In genomic region chr20:53752583-53752970, GRCh38 we compare ENCODE assay signal across 10 cellular contexts.
DNase-seq lines count a peak whose midpoint lies in the region; ATAC-seq, FAIRE-seq and TF ChIP-seq lines count a peak whose summit lies in the region.
"Had no signal": no experiment of that assay in that cellular context is flagged by ENCODE, and none has a peak within 500 bp of the region (broad histone marks: within the 10 kb centered on the region; RNA-seq: fewer than 3 reads in every experiment).

No MANE protein-coding gene starts in this region.

- H3F3A ChIP-seq in GM23248 (ENCODE audit: insufficient read depth) (peaks cover 12% of the 10 kb centered on the region), PC-3 (ENCODE audit: low read length, unreplicated experiment) (peaks cover 22% of the 10 kb centered on the region)

- H3K4me1 ChIP-seq in GM23248 (ENCODE audit: insufficient read depth) (peaks cover 32% of the 10 kb centered on the region), PC-3 (ENCODE audit: insufficient read depth, low read length) (peaks cover 64% of the 10 kb centered on the region), osteoblast (ENCODE audit: insufficient read depth, low read length) (peaks cover 18% of the 10 kb centered on the region), kidney (ENCODE audit: control insufficient read depth in 1 of 2, insufficient read depth in 1 of 2, low read depth in 1 of 2, low read length in 2 of 2) (peaks cover 11 to 19% of the 10 kb centered on the region in 2 donors)

- no peak for DNase-seq in GM23248
- no peak for DNase-seq in PC-3
- no peak for DNase-seq in central memory CD8-positive, alpha-beta T cell (ENCODE audit: low spot score in 2 of 2)
- DNase-seq in osteoblast (ENCODE audit: insufficient read length, low spot score, missing footprints) = no peak
- DNase-seq in NCI-H510A (lab: John Stamatoyannopoulos, UW) = no peak
- DNase-seq in kidney = no peak
- no peak for DNase-seq in GDM1 (lab: John Stamatoyannopoulos, UW)
- DNase-seq: foreskin melanocyte; stimulated activated CD4-positive, alpha-beta T cell treated with anti-CD3 and anti-CD28 coated beads, Interleukin-12 subunit alpha, Interleukin-12 subunit beta, amount 100 ng/mL, for 4 hours; stimulated activated naive CD4-positive, alpha-beta T cell had no signal

- no peak for ATAC-seq in PC-3
- no peak for ATAC-seq in central memory CD8-positive, alpha-beta T cell (replicated peaks; ENCODE audit: extremely low read depth, poor library complexity, severe bottlenecking)

- H3K36me3 ChIP-seq in GM23248 (ENCODE audit: low read depth) (no peaks in the 10 kb centered on the region), PC-3 (ENCODE audit: low read depth, low read length) (no peaks in the 10 kb centered on the region), osteoblast (ENCODE audit: insufficient read depth, low read length) (no peaks in the 10 kb centered on the region), kidney (ENCODE audit: control insufficient read depth in 1 of 2, insufficient read depth in 2 of 2, low read length in 2 of 2) (no peaks in the 10 kb centered on the region)

- BruUV-seq in PC-3 (replicated peaks; lab: Mats Ljungman, UMichigan) = no TSS peak

- no peak overlapping the region for H3K4me3 ChIP-seq in GM23248
- peak overlapping the region; percentile 62 for H3K4me3 ChIP-seq in PC-3 (ENCODE audit: low read length)
- H3K4me3 ChIP-seq in osteoblast (ENCODE audit: insufficient read depth, low read length) = no peak overlapping the region
- no peak overlapping the region for H3K4me3 ChIP-seq in kidney (ENCODE audit: low read length in 2 of 2)

- H3K27me3 ChIP-seq in GM23248 (replicated peaks; ENCODE audit: insufficient read depth) (no peaks in the 10 kb centered on the region), PC-3 (ENCODE audit: low read length) (no peaks in the 10 kb centered on the region), osteoblast (ENCODE audit: insufficient read depth, low read length) (no peaks in the 10 kb centered on the region)

- H3K36me3 Mint-ChIP-seq in central memory CD8-positive, alpha-beta T cell (ENCODE audit: insufficient read depth) = peaks cover 8% of the 10 kb centered on the region

- H3K27ac ChIP-seq in GM23248 (no peak overlapping the region), PC-3 (ENCODE audit: low read length) (peak overlapping the region; percentile 88), osteoblast (ENCODE audit: low read depth, low read length) (no peak overlapping the region), kidney (ENCODE audit: low read depth in 2 of 2, low read length in 2 of 2) (no peak overlapping the region)

- CTCF ChIA-PET in PC-3 (lab: Charles Lee) = no interaction called here

- H3K9me3 ChIP-seq in GM23248 (ENCODE audit: low read depth) (no peaks in the 10 kb centered on the region), PC-3 (ENCODE audit: low read length) (no peaks in the 10 kb centered on the region), osteoblast (ENCODE audit: low read depth, low read length) (no peaks in the 10 kb centered on the region), kidney (ENCODE audit: control insufficient read depth in 1 of 2, low read length in 2 of 2) (no peaks in the 10 kb centered on the region)

- no peaks in the 10 kb centered on the region for H3K9me3 Mint-ChIP-seq in central memory CD8-positive, alpha-beta T cell

- peaks cover 43% of the 10 kb centered on the region for H3K4me1 Mint-ChIP-seq in central memory CD8-positive, alpha-beta T cell

- H4K20me1 ChIP-seq in GM23248 (ENCODE audit: insufficient read depth) = no peaks in the 10 kb centered on the region
- no peaks in the 10 kb centered on the region for H4K20me1 ChIP-seq in PC-3 (ENCODE audit: low read length)
- no peaks in the 10 kb centered on the region for H4K20me1 ChIP-seq in osteoblast (ENCODE audit: insufficient read depth, low read length)

- TF ChIP-seq CTCF in PC-3 (conservative IDR thresholded peaks at IDR 0.05; ENCODE audit: low read depth, low read length) = no peak
- no peak for TF ChIP-seq CTCF in osteoblast (IDR thresholded peaks at IDR 0.05; ENCODE audit: extremely low read depth, low read depth, low read length)
- no peak for TF ChIP-seq CTCF in kidney (IDR thresholded peaks at IDR 0.05; ENCODE audit: borderline replicate concordance, extremely low read depth, insufficient read depth)

- H3K4me2 ChIP-seq in GM23248 (ENCODE audit: unreplicated experiment) = no peak overlapping the region
- H3K4me2 ChIP-seq in PC-3 (ENCODE audit: low read length) = peak overlapping the region; percentile 84
- no peak overlapping the region for H3K4me2 ChIP-seq in osteoblast (ENCODE audit: insufficient read depth, low read length)

- H3K9ac ChIP-seq in GM23248 = no peak overlapping the region
- H3K9ac ChIP-seq in PC-3 (ENCODE audit: low read length) = peak overlapping the region; percentile 72
- H3K9ac ChIP-seq in kidney (ENCODE audit: low read length in 2 of 2) = no peak overlapping the region

- H2AFZ ChIP-seq in GM23248 (peak overlapping the region; percentile 88), PC-3 (ENCODE audit: low read length) (peak overlapping the region; percentile 71; the same call in 1 of the 2 replicates), osteoblast (ENCODE audit: low read length) (peak overlapping the region; percentile 61)

- POLR2A ChIA-PET in PC-3 (lab: Charles Lee; ENCODE audit: unreplicated experiment) = interaction anchor here (0.6 to 1.5 kb wide), 6 partner anchors 14 to 173 kb away, joined by 3 to 8 read pairs (median 5); no protein-coding TSS in a partner anchor

- intact Hi-C loops in PC-3 (cut with micrococcal nuclease) (loop anchor here (2.0 kb wide), 2 partner anchors 110 to 174 kb away; no protein-coding TSS in a partner anchor), kidney (cut with DNase I) (no loop called here)

- WGBS in GM23248 (ENCODE audit: low coverage in 1 of 2, low lambda C conversion rate in 2 of 2, missing lambda C conversion rate in 2 of 2), 2 experiments = 88 to 95% methylated on average over 3 of the region's 3 CpGs

- H3K9me2 ChIP-seq in GM23248 (ENCODE audit: insufficient read depth) (no peaks in the 10 kb centered on the region), PC-3 (replicated peaks; ENCODE audit: low read length) (no peaks in the 10 kb centered on the region)

- H3K79me2 ChIP-seq in GM23248 (ENCODE audit: insufficient read depth) (no peaks in the 10 kb centered on the region), PC-3 (ENCODE audit: low read length) (no peaks in the 10 kb centered on the region), osteoblast (ENCODE audit: insufficient read depth, low read length) (no peaks in the 10 kb centered on the region)

- no peak for FAIRE-seq in kidney (lab: Jason Lieb, UNC)

- H3K27me3 Mint-ChIP-seq in central memory CD8-positive, alpha-beta T cell = no peaks in the 10 kb centered on the region

- peak overlapping the region; percentile 92 for H3K27ac Mint-ChIP-seq in central memory CD8-positive, alpha-beta T cell (ENCODE audit: low read depth)

- no peak overlapping the region for H3K4me3 Mint-ChIP-seq in central memory CD8-positive, alpha-beta T cell

- in situ Hi-C loops in GM23248 (cut with MboI) = loop anchor here (25.0 kb wide), 1 partner anchor 160 kb away; no protein-coding TSS in a partner anchor
